ENCODE assay signal across 21 cellular contexts in the genomic region with DNA sequence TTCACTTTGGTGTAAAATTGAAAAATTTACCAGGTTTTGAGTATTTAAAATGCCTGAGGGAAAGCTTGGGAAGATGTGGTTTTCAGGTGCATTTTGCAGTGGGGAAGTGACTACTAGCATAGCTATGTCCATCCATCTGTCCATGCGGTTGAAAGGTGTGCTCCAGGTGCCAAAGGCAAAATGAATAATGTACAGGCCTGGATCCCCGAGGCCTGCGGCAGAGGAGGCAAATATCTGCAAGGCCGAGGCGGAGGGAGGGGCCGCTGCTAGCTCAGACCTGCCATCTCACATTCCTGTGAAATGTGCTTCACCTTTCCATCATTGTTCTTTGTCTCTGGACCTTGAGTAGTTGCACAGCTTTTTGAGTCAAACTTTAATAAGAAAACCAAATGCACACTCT.
DNase-seq lines count a peak whose midpoint lies in the region; ATAC-seq, FAIRE-seq and TF ChIP-seq lines count a peak whose summit lies in the region.
"Had no signal": no experiment of that assay in that cellular context is flagged by ENCODE, and none has a peak within 500 bp of the region (broad histone marks: within the 10 kb centered on the region; RNA-seq: fewer than 3 reads in every experiment).

No MANE protein-coding gene starts in this region.

- H3K36me3 ChIP-seq in bronchial epithelial cell (ENCODE audit: control insufficient read depth, insufficient read depth, low read length), result no peaks in the 10 kb centered on the region
- no peaks in the 10 kb centered on the region for H3K36me3 ChIP-seq in keratinocyte (ENCODE audit: control insufficient read depth in 2 of 2, extremely low read depth in 1 of 2, insufficient read depth in 2 of 2, low read length in 2 of 2)
- H3K36me3 ChIP-seq in smooth muscle cell (ENCODE audit: low read depth), result no peaks in the 10 kb centered on the region
- H3K36me3 ChIP-seq in H7 (replicated peaks; ENCODE audit: control insufficient read depth, insufficient read depth, low read length), result no peaks in the 10 kb centered on the region

- TF ChIP-seq CTCF in bronchial epithelial cell (IDR thresholded peaks at IDR 0.05; ENCODE audit: insufficient read depth, low read length, severe bottlenecking), result no peak
- no peak for TF ChIP-seq CTCF in keratinocyte (optimal IDR thresholded peaks at IDR 0.05 in 1 of 3, IDR thresholded peaks at IDR 0.05 in 1 of 3, conservative IDR thresholded peaks at IDR 0.05 in 1 of 3; ENCODE audit: extremely low read depth in 1 of 3, insufficient read depth in 2 of 3, low read length in 3 of 3)
- TF ChIP-seq CTCF in smooth muscle cell (IDR thresholded peaks at IDR 0.05; ENCODE audit: borderline replicate concordance, insufficient read depth, poor library complexity, severe bottlenecking), result no peak

- H3K27me3 ChIP-seq in bronchial epithelial cell (ENCODE audit: control insufficient read depth, insufficient read depth, low read length) (no peaks in the 10 kb centered on the region), keratinocyte (ENCODE audit: control insufficient read depth, extremely low read depth, insufficient read depth, low read length) (no peaks in the 10 kb centered on the region), smooth muscle cell (ENCODE audit: low read depth) (peaks cover 9% of the 10 kb centered on the region), H7 (ENCODE audit: control insufficient read depth, insufficient read depth, low read length) (no peaks in the 10 kb centered on the region)

- H3F3A ChIP-seq in smooth muscle cell (ENCODE audit: low read depth), result no peaks in the 10 kb centered on the region

- peaks cover 58% of the 10 kb centered on the region for H3K4me1 ChIP-seq in keratinocyte (ENCODE audit: control insufficient read depth, extremely low read depth, insufficient read depth, low read length)
- peaks cover 10% of the 10 kb centered on the region for H3K4me1 ChIP-seq in smooth muscle cell (ENCODE audit: low read depth)

- no peaks in the 10 kb centered on the region for H3K36me3 Mint-ChIP-seq in activated T-helper 1 cell treated with anti-CD3 and anti-CD28 coated beads, Interleukin-12 subunit alpha, Interleukin-12 subunit beta, Interleukin-2, Interleukin-4 antibody, amounts not matched to agents 30 ng/mL and 10 ng/mL and 1 ng/mL, durations not matched to agents 14 hours and 24 hours and 36 hours (ENCODE audit: low read depth)

- H3K27me3 Mint-ChIP-seq in activated T-helper 1 cell treated with anti-CD3 and anti-CD28 coated beads, Interleukin-12 subunit alpha, Interleukin-12 subunit beta, Interleukin-2, Interleukin-4 antibody, amounts not matched to agents 30 ng/mL and 10 ng/mL and 1 ng/mL, durations not matched to agents 14 hours and 24 hours and 36 hours (ENCODE audit: insufficient read depth), result peaks cover 4% of the 10 kb centered on the region

- WGBS in smooth muscle cell (ENCODE audit: low lambda C conversion rate), result 57% methylated on average over 6 of the region's 6 CpGs

- H3K27ac ChIP-seq in keratinocyte (ENCODE audit: control insufficient read depth, insufficient read depth, low read length) (peak overlapping the region; percentile 75), smooth muscle cell (ENCODE audit: low read depth) (peak overlapping the region; percentile 29)

- intact Hi-C loops in activated T-helper 1 cell treated with anti-CD3 and anti-CD28 coated beads, Interleukin-12 subunit alpha, Interleukin-12 subunit beta, Interleukin-2, Interleukin-4 antibody, amounts not matched to agents 30 ng/mL and 10 ng/mL and 1 ng/mL, durations not matched to agents 14 hours and 24 hours and 36 hours (cut with micrococcal nuclease), result no loop called here

- H2AFZ ChIP-seq in keratinocyte (ENCODE audit: control insufficient read depth, low read length), result no peak overlapping the region
- H2AFZ ChIP-seq in smooth muscle cell (ENCODE audit: low read depth), result no peak overlapping the region

- dilution Hi-C loops in keratinocyte (cut with MboI; ENCODE audit: extremely low pct_ligation_motif_present, low sequenced_read_pairs), result no loop called here

- no peaks in the 10 kb centered on the region for H3K4me1 Mint-ChIP-seq in activated T-helper 1 cell treated with anti-CD3 and anti-CD28 coated beads, Interleukin-12 subunit alpha, Interleukin-12 subunit beta, Interleukin-2, Interleukin-4 antibody, amounts not matched to agents 30 ng/mL and 10 ng/mL and 1 ng/mL, durations not matched to agents 14 hours and 24 hours and 36 hours (ENCODE audit: low read depth)
- H3K4me1 Mint-ChIP-seq: H9 had no signal

- no peak for ATAC-seq in HG03095 (IDR thresholded peaks at IDR 0.05; ENCODE audit: unreplicated experiment)
- ATAC-seq: K562, SK-N-SH treated with all-trans-retinoic acid at 6 μM for 48 hours had no signal

- H3K9ac ChIP-seq in keratinocyte (ENCODE audit: control insufficient read depth, extremely low read depth, insufficient read depth, low read length) (peak overlapping the region; percentile 11), smooth muscle cell (ENCODE audit: low read depth) (no peak overlapping the region)

- DNase-seq in HPDE6-E6E7 (ENCODE audit: extremely low spot score), result peak; percentile 93
- peak; percentile 98 for DNase-seq in bronchial epithelial cell (ENCODE audit: low read depth)
- DNase-seq in keratinocyte (ENCODE audit: low read depth, low spot score), result peak; percentile 94
- no peak for DNase-seq in smooth muscle cell (lab: John Stamatoyannopoulos, UW; ENCODE audit: unreplicated experiment)
- DNase-seq in activated CD8-positive, alpha-beta memory T cell treated with anti-CD3 and anti-CD28 coated beads for 24 hours, result no peak
- DNase-seq in H7, result no peak
- no peak for DNase-seq in activated T-helper 1 cell treated with anti-CD3 and anti-CD28 coated beads, Interleukin-12 subunit alpha, Interleukin-12 subunit beta, Interleukin-2, Interleukin-4 antibody, amounts not matched to agents 30 ng/mL and 10 ng/mL and 1 ng/mL, durations not matched to agents 14 hours and 24 hours and 36 hours (ENCODE audit: low spot score)
- DNase-seq: CD4-positive, alpha-beta T cell; DMS153; GF-D8; H9; NCI-H1105; NCI-H2081 treated with DMSO at 0.1 percent for 48 hours; NCI-H748 treated with DMSO at 0.1 percent for 48 hours; NK-92 treated with Interleukin-12 subunit alpha and Interleukin-12 subunit beta, amount 100 ng/mL, for 24 hours; SIG-M5 had no signal

- H3K9me3 Mint-ChIP-seq in activated T-helper 1 cell treated with anti-CD3 and anti-CD28 coated beads, Interleukin-12 subunit alpha, Interleukin-12 subunit beta, Interleukin-2, Interleukin-4 antibody, amounts not matched to agents 30 ng/mL and 10 ng/mL and 1 ng/mL, durations not matched to agents 14 hours and 24 hours and 36 hours, result no peaks in the 10 kb centered on the region
- H3K9me3 Mint-ChIP-seq: CD4-positive, alpha-beta T cell; H9 had no signal

- no peaks in the 10 kb centered on the region for H3K9me3 ChIP-seq in keratinocyte (ENCODE audit: control insufficient read depth, low read depth, low read length)
- no peaks in the 10 kb centered on the region for H3K9me3 ChIP-seq in smooth muscle cell (replicated peaks; ENCODE audit: low read depth)
- H3K9me3 ChIP-seq: Caco-2 had no signal

- H3K9me1 ChIP-seq in keratinocyte (ENCODE audit: control insufficient read depth, extremely low read depth, insufficient read depth, low read length), result no peaks in the 10 kb centered on the region

- H3K79me2 ChIP-seq in keratinocyte (ENCODE audit: control insufficient read depth, insufficient read depth, low read length) (no peaks in the 10 kb centered on the region), smooth muscle cell (ENCODE audit: low read depth) (no peaks in the 10 kb centered on the region)

- H3K4me3 Mint-ChIP-seq in activated T-helper 1 cell treated with anti-CD3 and anti-CD28 coated beads, Interleukin-12 subunit alpha, Interleukin-12 subunit beta, Interleukin-2, Interleukin-4 antibody, amounts not matched to agents 30 ng/mL and 10 ng/mL and 1 ng/mL, durations not matched to agents 14 hours and 24 hours and 36 hours, result no peak overlapping the region
- H3K4me3 Mint-ChIP-seq: CD4-positive, alpha-beta T cell; H9 had no signal

- H3K4me3 ChIP-seq in bronchial epithelial cell (ENCODE audit: low read depth, low read length), result no peak overlapping the region
- H3K4me3 ChIP-seq in keratinocyte (ENCODE audit: control insufficient read depth in 2 of 3, extremely low read depth in 1 of 3, insufficient read depth in 2 of 3, low read depth in 1 of 3, low read length in 3 of 3), result no peak overlapping the region
- no peak overlapping the region for H3K4me3 ChIP-seq in smooth muscle cell
- no peak overlapping the region for H3K4me3 ChIP-seq in H7 (ENCODE audit: insufficient read depth, low read depth, low read length)
- H3K4me3 ChIP-seq: K562 had no signal

- H4K20me1 ChIP-seq in keratinocyte (ENCODE audit: control insufficient read depth, extremely low read depth, insufficient read depth, low read length), result no peaks in the 10 kb centered on the region
- H4K20me1 ChIP-seq in smooth muscle cell (ENCODE audit: low read depth), result no peaks in the 10 kb centered on the region

- peak overlapping the region; percentile 51 for H3K4me2 ChIP-seq in keratinocyte (ENCODE audit: control insufficient read depth, extremely low read depth, insufficient read depth, low read depth, low read length)
- peak overlapping the region; percentile 52 for H3K4me2 ChIP-seq in smooth muscle cell

- FAIRE-seq in bronchial epithelial cell (lab: Jason Lieb, UNC), result peak; percentile 87
- FAIRE-seq in keratinocyte (lab: Jason Lieb, UNC), result peak; percentile 98
- FAIRE-seq: A204.1, K562 had no signal

- H3K27ac Mint-ChIP-seq in activated T-helper 1 cell treated with anti-CD3 and anti-CD28 coated beads, Interleukin-12 subunit alpha, Interleukin-12 subunit beta, Interleukin-2, Interleukin-4 antibody, amounts not matched to agents 30 ng/mL and 10 ng/mL and 1 ng/mL, durations not matched to agents 14 hours and 24 hours and 36 hours, result no peak overlapping the region
- H3K27ac Mint-ChIP-seq: CD4-positive, alpha-beta T cell; H9 had no signal

Comparison
In these comparisons a context has a peak if more than half of its experiments do, and no peak if none do; other contexts are left out.
1. DNase-seq: peak in HPDE6-E6E7 (single experiment), bronchial epithelial cell (single experiment) and keratinocyte (single experiment); none in smooth muscle cell (single experiment), activated CD8-positive, alpha-beta memory T cell treated with anti-CD3 and anti-CD28 coated beads for 24 hours (single experiment), H7 (single experiment) and activated T-helper 1 cell treated with anti-CD3 and anti-CD28 coated beads, Interleukin-12 subunit alpha, Interleukin-12 subunit beta, Interleukin-2, Interleukin-4 antibody, amounts not matched to agents 30 ng/mL and 10 ng/mL and 1 ng/mL, durations not matched to agents 14 hours and 24 hours and 36 hours (single experiment).